27 cellular contexts compared by ENCODE assay signal in genomic region chr15:37253877-37254276, GRCh38.
DNase-seq lines count a peak whose midpoint lies in the region; ATAC-seq and TF ChIP-seq lines count a peak whose summit lies in the region.
"Had no signal": no experiment of that assay in that cellular context is flagged by ENCODE, and none has a peak within 500 bp of the region (broad histone marks: within the 10 kb centered on the region; RNA-seq: fewer than 3 reads in every experiment).

No MANE protein-coding gene starts in this region.

- intact Hi-C loops in lower lobe of right lung (cut with DNase I): no loop called here

- H3K4me3 ChIP-seq in fibroblast of pulmonary artery (replicated peaks; ENCODE audit: low read depth, low read length): no peak overlapping the region
- no peak overlapping the region for H3K4me3 ChIP-seq in retinal pigment epithelial cell (ENCODE audit: low read length)
- H3K4me3 ChIP-seq in lower lobe of right lung: no peak overlapping the region
- H3K4me3 ChIP-seq: breast epithelium, K562, PC-9, sigmoid colon, transverse colon had no signal

- TF ChIP-seq CTCF in fibroblast of pulmonary artery (IDR thresholded peaks at IDR 0.05; ENCODE audit: low read length, missing control alignments) (no peak), retinal pigment epithelial cell (conservative IDR thresholded peaks at IDR 0.05; ENCODE audit: low read depth, low read length) (no peak), lower lobe of right lung (IDR thresholded peaks at IDR 0.05) (no peak)

- H3K27ac ChIP-seq in lower lobe of right lung: no peak overlapping the region
- H3K27ac ChIP-seq: breast epithelium, C4-2B, PC-9, sigmoid colon, transverse colon had no signal

- H3K9me3 ChIP-seq in lower lobe of right lung: no peaks in the 10 kb centered on the region
- H3K9me3 ChIP-seq: breast epithelium, sigmoid colon, transverse colon had no signal

- H3K27me3 ChIP-seq in lower lobe of right lung (ENCODE audit: low read depth): no peaks in the 10 kb centered on the region
- H3K27me3 ChIP-seq: breast epithelium, sigmoid colon, transverse colon had no signal

- no peaks in the 10 kb centered on the region for H3K4me1 ChIP-seq in lower lobe of right lung
- H3K4me1 ChIP-seq: breast epithelium, sigmoid colon, transverse colon had no signal

- H3K36me3 ChIP-seq in lower lobe of right lung: no peaks in the 10 kb centered on the region
- H3K36me3 ChIP-seq: breast epithelium, sigmoid colon, transverse colon had no signal

- peak; percentile 53 for DNase-seq in EL
- DNase-seq in NCI-H226: peak; percentile 65
- DNase-seq in fibroblast of pulmonary artery (ENCODE audit: low read depth): peak; percentile 1
- DNase-seq in retinal pigment epithelial cell (ENCODE audit: low read depth): peak; percentile 19
- DNase-seq in lower lobe of right lung: no peak
- no peak for DNase-seq in HUDEP-2 (lab: John Stamatoyannopoulos, UW; ENCODE audit: unreplicated experiment in 76 of 76)
- DNase-seq: activated CD4-positive, alpha-beta T cell treated with anti-CD3 and anti-CD28 coated beads, Interleukin-2, amount 50 U/mL, for 4 hours; activated naive CD4-positive, alpha-beta T cell treated with Interleukin-2 at 50 U/mL for 16 hours; effector CD4-positive, alpha-beta T cell; GF-D8; glutamatergic neuron; naive thymus-derived CD4-positive, alpha-beta T cell; NCI-H1105 treated with DMSO at 0.1 percent for 48 hours; NCI-H2029; NCI-H524 treated with DMSO at 0.1 percent for 48 hours; nucleus accumbens; PC-9; sigmoid colon; stimulated activated CD4-positive, alpha-beta T cell treated with anti-CD3 and anti-CD28 coated beads, Interleukin-4, amount 100 ng/mL, for 24 hours; T-helper 2 cell; transverse colon had no signal

- ATAC-seq in lower lobe of right lung (no peak), HG03025 (IDR thresholded peaks at IDR 0.05; ENCODE audit: low FRiP score, unreplicated experiment) (no peak), GM18909 (IDR thresholded peaks at IDR 0.05; ENCODE audit: poor library complexity, unreplicated experiment) (no peak)
- ATAC-seq: K562; left lobe of liver; naive thymus-derived CD4-positive, alpha-beta T cell had no signal

Comparison
In these comparisons a context has a peak if more than half of its experiments do, and no peak if none do; other contexts are left out.
1. DNase-seq: peak in EL (single experiment), NCI-H226 (single experiment), fibroblast of pulmonary artery (single experiment) and retinal pigment epithelial cell (single experiment); none in lower lobe of right lung (single experiment) and HUDEP-2 (0 of 76).